ENCODE assay signal across 10 cellular contexts in genomic region chr14:71574976-71575375, GRCh38.
A peak's percentile ranks its signal among the peaks of the same experiment; 100 is the strongest.
DNase-seq lines count a peak whose midpoint lies in the region; ATAC-seq, FAIRE-seq and TF ChIP-seq lines count a peak whose summit lies in the region.
"Had no signal": no experiment of that assay in that cellular context is flagged by ENCODE, and none has a peak within 500 bp of the region (broad histone marks: within the 10 kb centered on the region; RNA-seq: fewer than 3 reads in every experiment).

No MANE protein-coding gene starts in this region.

- peak; percentile 65 for DNase-seq in A673 (ENCODE audit: low spot score)
- peak; percentile 15 for DNase-seq in H54 (ENCODE audit: insufficient read length, low spot score)
- peak; percentile 92 for DNase-seq in astrocyte (ENCODE audit: low read depth)
- peak; percentile 94 for DNase-seq in iris pigment epithelial cell (ENCODE audit: low read depth)
- no peak for DNase-seq in ureter (ENCODE audit: low spot score)
- DNase-seq in lower leg skin (ENCODE audit: low spot score in 2 of 2): no peak
- DNase-seq in MM.1S: no peak
- DNase-seq: activated naive CD4-positive, alpha-beta T cell treated with Interleukin-2 at 50 U/mL for 16 hours had no signal

- TF ChIP-seq CTCF in A673 (conservative IDR thresholded peaks at IDR 0.05; ENCODE audit: low read depth, low read length): no peak
- TF ChIP-seq CTCF in astrocyte (IDR thresholded peaks at IDR 0.05; ENCODE audit: insufficient read depth, low read depth, low read length): no peak
- TF ChIP-seq CTCF in lower leg skin (IDR thresholded peaks at IDR 0.05): no peak
- TF ChIP-seq CTCF in MM.1S (IDR thresholded peaks at IDR 0.05; ENCODE audit: low read length): no peak

- CTCF ChIA-PET in A673 (lab: Charles Lee): no interaction called here

- H3K27ac ChIP-seq in A673 (ENCODE audit: low read depth, low read length, poor library complexity, severe bottlenecking) (peak overlapping the region; percentile 19), astrocyte (ENCODE audit: low read depth, low read length) (peak overlapping the region; percentile 34), MM.1S (ENCODE audit: low read length) (no peak overlapping the region)
- H3K27ac ChIP-seq: VCaP had no signal

- H4K20me1 ChIP-seq in astrocyte (ENCODE audit: insufficient read depth, low read length) (no peaks in the 10 kb centered on the region), MM.1S (ENCODE audit: insufficient read depth, low read length) (no peaks in the 10 kb centered on the region)

- H3K4me3 Mint-ChIP-seq in astrocyte (ENCODE audit: unreplicated experiment): no peak overlapping the region

- H3K27me3 Mint-ChIP-seq in astrocyte (ENCODE audit: low read depth, unreplicated experiment): no peaks in the 10 kb centered on the region

- POLR2A ChIA-PET in A673 (lab: Charles Lee; ENCODE audit: low non-redundant PET): no interaction called here

- H3K9me3 ChIP-seq in A673 (ENCODE audit: low read depth, low read length, poor library complexity, severe bottlenecking) (no peaks in the 10 kb centered on the region), astrocyte (ENCODE audit: insufficient read depth, low read depth, low read length) (no peaks in the 10 kb centered on the region), MM.1S (replicated peaks; ENCODE audit: insufficient read depth, low read length) (no peaks in the 10 kb centered on the region)

- no peak for ATAC-seq in HG03045 (IDR thresholded peaks at IDR 0.05; ENCODE audit: unreplicated experiment)

- H3K79me2 ChIP-seq in astrocyte (ENCODE audit: insufficient read depth, low read length): no peaks in the 10 kb centered on the region
- no peaks in the 10 kb centered on the region for H3K79me2 ChIP-seq in MM.1S (ENCODE audit: low read length)

- H3K4me3 ChIP-seq in A673 (ENCODE audit: low read depth, low read length, poor library complexity, severe bottlenecking): no peak overlapping the region
- H3K4me3 ChIP-seq in astrocyte (ENCODE audit: insufficient read depth, low read depth, low read length): no peak overlapping the region
- no peak overlapping the region for H3K4me3 ChIP-seq in lower leg skin (ENCODE audit: low read depth, poor library complexity, severe bottlenecking)
- no peak overlapping the region for H3K4me3 ChIP-seq in MM.1S (ENCODE audit: low read length)

- no peaks in the 10 kb centered on the region for H3F3A ChIP-seq in MM.1S (ENCODE audit: insufficient read depth, low read length)

- no TSS peak for BruUV-seq in A673 (replicated peaks; lab: Mats Ljungman, UMichigan)

- FAIRE-seq in H54 (lab: Jason Lieb, UNC) (peak; percentile 87), astrocyte (lab: Jason Lieb, UNC) (peak; percentile 81)

- no peaks in the 10 kb centered on the region for H3K9me2 ChIP-seq in MM.1S (replicated peaks; ENCODE audit: insufficient read depth, low read length)

- H3K4me2 ChIP-seq in astrocyte (ENCODE audit: low read length) (peak overlapping the region; percentile 49), MM.1S (ENCODE audit: low read depth, low read length) (no peak overlapping the region)

- 40 to 53% methylated on average over 2 of the region's 2 CpGs for WGBS in lower leg skin, 2 donors

- intact Hi-C loops in A673 (cut with micrococcal nuclease; ENCODE audit: unreplicated experiment): loop anchor here (5.0 kb wide), 1 partner anchor 253 kb away; the partner anchor contains the start of gene SIPA1L1
- intact Hi-C loops in lower leg skin (cut with DNase I; ENCODE audit: low total_unique reads): no loop called here

- peaks cover 27% of the 10 kb centered on the region for H3K4me1 Mint-ChIP-seq in astrocyte (ENCODE audit: low read depth, unreplicated experiment)

- no peak for TF ChIP-seq POLR2A in H54 (IDR thresholded peaks at IDR 0.05; ENCODE audit: low read depth, low read length)
- no peak for TF ChIP-seq POLR2A in lower leg skin (IDR thresholded peaks at IDR 0.05)

- H3K9me3 Mint-ChIP-seq in astrocyte (ENCODE audit: unreplicated experiment): no peaks in the 10 kb centered on the region

- H2AFZ ChIP-seq in astrocyte (ENCODE audit: low read depth, low read length) (no peak overlapping the region), MM.1S (ENCODE audit: low read length) (no peak overlapping the region)

- peak overlapping the region; percentile 63 for H3K27ac Mint-ChIP-seq in astrocyte (ENCODE audit: unreplicated experiment)

- H3K36me3 ChIP-seq in A673 (ENCODE audit: insufficient read depth, low read length, poor library complexity, severe bottlenecking) (no peaks in the 10 kb centered on the region), astrocyte (ENCODE audit: insufficient read depth, low read length) (no peaks in the 10 kb centered on the region), MM.1S (replicated peaks; ENCODE audit: insufficient read depth, low read length) (no peaks in the 10 kb centered on the region)

- H3K4me1 ChIP-seq in A673 (ENCODE audit: insufficient read depth, low read length, poor library complexity, severe bottlenecking) (peaks cover 51% of the 10 kb centered on the region), astrocyte (ENCODE audit: insufficient read depth, low read length) (peaks cover 12% of the 10 kb centered on the region), MM.1S (ENCODE audit: low read length) (no peaks in the 10 kb centered on the region)

- no peaks in the 10 kb centered on the region for H3K36me3 Mint-ChIP-seq in astrocyte (ENCODE audit: low read depth, unreplicated experiment)

- H3K9ac ChIP-seq in astrocyte (ENCODE audit: low read length) (no peak overlapping the region), MM.1S (ENCODE audit: low read length) (no peak overlapping the region)

- H3K27me3 ChIP-seq in A673 (replicated peaks; ENCODE audit: insufficient read depth, low read depth, low read length, poor library complexity) (no peaks in the 10 kb centered on the region), astrocyte (ENCODE audit: insufficient read depth, low read length) (no peaks in the 10 kb centered on the region), MM.1S (replicated peaks; ENCODE audit: insufficient read depth, low read length) (no peaks in the 10 kb centered on the region)

Comparison
In these comparisons a context has a peak if more than half of its experiments do, and no peak if none do; other contexts are left out.
1. DNase-seq: peak in A673 (single experiment), H54 (single experiment), astrocyte (single experiment) and iris pigment epithelial cell (single experiment); none in ureter (single experiment), lower leg skin (0 of 2) and MM.1S (single experiment).